ENCODE assay signal across 1 cellular context in genomic region chr14:33359288-33359881, GRCh38.
TF ChIP-seq lines count a peak whose summit lies in the region.

No MANE protein-coding gene starts in this region.

TF ChIP-seq in K562, 482 proteins besides CTCF, POLR2A, EP300 and RAD21 (continued from another document):
- TF ChIP-seq CHD7 (IDR thresholded peaks at IDR 0.05; ENCODE audit: low read depth, low read length) = no peak
- no peak for TF ChIP-seq HOMEZ (CRISPR knock-in tag; IDR thresholded peaks at IDR 0.05)
- TF ChIP-seq MBD2 (IDR thresholded peaks at IDR 0.05; ENCODE audit: borderline replicate concordance, low read depth) = no peak
- TF ChIP-seq L3MBTL2 (IDR thresholded peaks at IDR 0.05) = peak; percentile 30; the same call in 1 of the 2 replicates
- 0 out of 2 replicates have a peak, but pooled peaks have one; percentile 21 for TF ChIP-seq HINFP (tag; conservative IDR thresholded peaks at IDR 0.05; ENCODE audit: low read depth)
- no peak for TF ChIP-seq IFI16 (CRISPR knock-in tag; IDR thresholded peaks at IDR 0.05)
- TF ChIP-seq IRF2 (CRISPR knock-in tag; IDR thresholded peaks at IDR 0.05) = no peak
- no peak for TF ChIP-seq TAF9B (IDR thresholded peaks at IDR 0.05; ENCODE audit: partially characterized antibody)
- no peak for TF ChIP-seq TCF3 (CRISPR knock-in tag; IDR thresholded peaks at IDR 0.05)
- TF ChIP-seq TEAD2 (tag; IDR thresholded peaks at IDR 0.05) = no peak
- no peak for TF ChIP-seq DEAF1 (CRISPR knock-in tag; IDR thresholded peaks at IDR 0.05)
- peak; percentile 33; the same call in 1 of the 2 replicates for TF ChIP-seq ZNF589 (CRISPR knock-in tag; IDR thresholded peaks at IDR 0.05; ENCODE audit: low read depth)
- TF ChIP-seq PTTG1 (tag; IDR thresholded peaks at IDR 0.05; ENCODE audit: low read depth) = no peak
- TF ChIP-seq SIX5 (IDR thresholded peaks at IDR 0.05; ENCODE audit: borderline replicate concordance in 1 of 2, insufficient read depth in 1 of 2, low read depth in 1 of 2, low read length in 2 of 2) = no peak
- no peak for TF ChIP-seq MTA3 (IDR thresholded peaks at IDR 0.05; ENCODE audit: borderline replicate concordance)
- TF ChIP-seq ZEB2 (IDR thresholded peaks at IDR 0.05) = no peak
- TF ChIP-seq FOS (IDR thresholded peaks at IDR 0.05; ENCODE audit: extremely low read depth, insufficient read length) = no peak
- no peak for TF ChIP-seq NR3C1 (CRISPR knock-in tag; IDR thresholded peaks at IDR 0.05)
- TF ChIP-seq ZNF639 (CRISPR knock-in tag; conservative IDR thresholded peaks at IDR 0.05 in 1 of 2, IDR thresholded peaks at IDR 0.05 in 1 of 2) = 0 out of 4 replicates have a peak, but pooled peaks of 1 of the 2 experiments have one; percentile 17
- no peak for TF ChIP-seq ZNF165 (CRISPR knock-in tag; IDR thresholded peaks at IDR 0.05; ENCODE audit: borderline replicate concordance)
- TF ChIP-seq ZNF766 (CRISPR knock-in tag; conservative IDR thresholded peaks at IDR 0.05) = no peak
- peak; percentile 66; the same call in 1 of the 2 replicates for TF ChIP-seq THRA (IDR thresholded peaks at IDR 0.05)
- no peak for TF ChIP-seq ZNF347 (CRISPR knock-in tag; IDR thresholded peaks at IDR 0.05; ENCODE audit: low read depth)
- no peak for TF ChIP-seq FOXP1 (CRISPR knock-in tag; IDR thresholded peaks at IDR 0.05)
- no peak for TF ChIP-seq GTF2E2 (tag; IDR thresholded peaks at IDR 0.05)
